8 cellular contexts compared by ENCODE assay signal in the genomic region with DNA sequence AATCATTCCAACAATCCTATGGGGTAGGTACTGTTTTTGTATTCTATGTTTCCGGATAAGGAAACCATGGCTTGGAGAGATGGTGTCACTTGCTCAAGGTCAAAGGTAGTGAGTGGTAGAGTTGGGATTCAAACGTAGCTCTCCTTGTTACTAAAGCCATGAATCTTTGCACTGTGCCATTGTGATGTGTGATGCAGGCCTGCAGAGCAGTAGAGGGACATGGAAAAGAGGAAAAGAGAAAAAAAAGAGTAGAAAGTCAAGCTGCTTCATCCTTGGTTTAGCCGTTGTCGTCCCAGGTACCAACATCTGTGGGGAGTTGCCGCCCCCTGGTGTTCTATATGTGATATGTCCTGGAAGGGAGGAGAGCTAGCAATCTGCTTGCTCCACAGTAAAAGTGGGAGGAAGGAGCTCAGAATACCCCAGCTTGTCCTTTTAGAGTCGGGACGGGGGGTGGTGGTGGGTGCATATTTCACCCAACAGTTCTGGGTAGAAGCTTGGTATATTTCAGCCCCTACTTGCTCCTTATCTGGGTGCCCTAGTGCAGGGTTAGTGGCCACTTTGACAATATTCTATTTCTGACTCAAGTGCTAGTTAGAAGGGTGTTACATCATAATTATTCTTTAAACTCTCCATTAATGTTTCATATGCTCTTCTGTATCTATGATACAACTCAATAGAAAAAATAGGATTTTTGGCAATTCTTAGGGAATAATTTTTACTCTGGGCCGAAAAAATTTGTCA.
DNase-seq lines count a peak whose midpoint lies in the region.

No MANE protein-coding gene starts in this region.

- DNase-seq in AG20443 (ENCODE audit: low spot score) (peak; percentile 84), H4 (ENCODE audit: low spot score) (peak; percentile 81), NCI-H446 (lab: John Stamatoyannopoulos, UW) (peak; percentile 83 to 84), cerebellar cortex (ENCODE audit: low spot score) (peak; percentile 87), kidney tubule cell (ENCODE audit: low spot score) (peak; percentile 81), mesenteric fat pad (ENCODE audit: low spot score) (no peak)
- peak; percentile 66 for DNase-seq in activated CD4-positive, CD25-positive, alpha-beta regulatory T cell treated with anti-CD3 and anti-CD28 coated beads, Interleukin-2, amount 50 U/mL, for 72 hours
- DNase-seq in stimulated activated CD4-positive, alpha-beta T cell treated with anti-CD3 and anti-CD28 coated beads, Interleukin-2, amount 100 ng/mL, for 48 hours: peak; percentile 62
